12 cellular contexts compared by ENCODE assay signal in genomic region chr11:64238999-64239398, GRCh38. TPM values are rescaled to one million over a fixed set of nuclear protein-coding genes. Genes with fewer than 3 reads are reported as not detected.
DNase-seq lines count a peak whose midpoint lies in the region; ATAC-seq, FAIRE-seq and TF ChIP-seq lines count a peak whose summit lies in the region.
"Had no signal": no experiment of that assay in that cellular context is flagged by ENCODE, and none has a peak within 500 bp of the region (broad histone marks: within the 10 kb centered on the region; RNA-seq: fewer than 3 reads in every experiment).

No MANE protein-coding gene starts in this region.

- H3K4me2 ChIP-seq in astrocyte (ENCODE audit: low read length) (no peak overlapping the region), neural progenitor cell (no peak overlapping the region)

- FAIRE-seq in astrocyte (lab: Jason Lieb, UNC), result no peak
- FAIRE-seq: HTR-8/SVneo, TTC549 had no signal

- H3K27me3 ChIP-seq in CD8-positive, alpha-beta T cell (ENCODE audit: insufficient read depth, low read length), result no peaks in the 10 kb centered on the region
- H3K27me3 ChIP-seq in astrocyte (ENCODE audit: insufficient read depth, low read length) (no peaks in the 10 kb centered on the region), neural progenitor cell (peaks cover 14% of the 10 kb centered on the region)

- no peak overlapping the region for H3K9ac ChIP-seq in astrocyte (ENCODE audit: low read length)
- no peak overlapping the region for H3K9ac ChIP-seq in neural progenitor cell

- CTCF ChIA-PET in CD8-positive, alpha-beta T cell (lab: Charles Lee), result interaction anchor here (0.6 to 14.8 kb wide), 4 partner anchors 12 to 64 kb away, joined by 3 to 152 read pairs (median 26); partner anchors contain the start of genes CATSPERZ, ESRRA, FERMT3 and PLCB3
- CTCF ChIA-PET in HEK293T (lab: Yijun Ruan, JAX), result interaction anchor here (1.2 to 1.7 kb wide), 2 partner anchors 34 to 66 kb away, joined by 3 to 4 read pairs; partner anchors contain the start of gene ESRRA

- peaks cover 26% of the 10 kb centered on the region for H3K4me1 ChIP-seq in CD8-positive, alpha-beta T cell (ENCODE audit: insufficient read depth, low read length)
- H3K4me1 ChIP-seq in astrocyte (ENCODE audit: insufficient read depth, low read length) (peaks cover 36% of the 10 kb centered on the region), neural progenitor cell (peaks cover 4% of the 10 kb centered on the region)

- peaks cover 38% of the 10 kb centered on the region for H3K36me3 Mint-ChIP-seq in CD8-positive, alpha-beta T cell
- H3K36me3 Mint-ChIP-seq in astrocyte (ENCODE audit: low read depth, unreplicated experiment) (peaks cover 9% of the 10 kb centered on the region), neural progenitor cell (peaks cover 2% of the 10 kb centered on the region)

- peaks cover 31% of the 10 kb centered on the region for H3K79me2 ChIP-seq in astrocyte (ENCODE audit: insufficient read depth, low read length)
- peaks cover 11% of the 10 kb centered on the region for H3K79me2 ChIP-seq in neural progenitor cell (ENCODE audit: low read depth)

- intact Hi-C loops in CD8-positive, alpha-beta T cell (cut with DNase I, micrococcal nuclease), result no loop called here

- TF ChIP-seq POLR2A in NB4 (IDR thresholded peaks at IDR 0.05; ENCODE audit: extremely low read depth, insufficient read length), result no peak

- no peaks in the 10 kb centered on the region for H3K36me3 ChIP-seq in CD8-positive, alpha-beta T cell (ENCODE audit: insufficient read depth, low read length)
- peaks cover 14% of the 10 kb centered on the region for H3K36me3 ChIP-seq in astrocyte (ENCODE audit: insufficient read depth, low read length)
- no peaks in the 10 kb centered on the region for H3K36me3 ChIP-seq in neural progenitor cell

- POLR2A ChIA-PET in CD8-positive, alpha-beta T cell (lab: Charles Lee), result interaction anchor here (0.7 to 9.4 kb wide), 5 partner anchors 13 to 78 kb away, joined by 3 to 96 read pairs (median 4); partner anchors contain the start of genes FERMT3, NUDT22, PRDX5 and STIP1
- POLR2A ChIA-PET in HEK293T (lab: Yijun Ruan, JAX), result interaction anchor here (1.0 to 3.8 kb wide), 6 partner anchors 8 to 54 kb away, joined by 3 to 13 read pairs (median 4); partner anchors contain the start of genes NUDT22, PLCB3, PPP1R14B and STIP1

- H4K20me1 ChIP-seq in astrocyte (ENCODE audit: insufficient read depth, low read length), result peaks cover 26% of the 10 kb centered on the region
- H4K20me1 ChIP-seq in neural progenitor cell (ENCODE audit: low read depth), result peaks cover 13% of the 10 kb centered on the region

- H3K4me3 ChIP-seq in CD8-positive, alpha-beta T cell (ENCODE audit: low read depth, low read length), result no peak overlapping the region
- H3K4me3 ChIP-seq in NB4 (ENCODE audit: low read depth, low read length), result no peak overlapping the region
- no peak overlapping the region for H3K4me3 ChIP-seq in astrocyte (ENCODE audit: insufficient read depth, low read depth, low read length)
- no peak overlapping the region for H3K4me3 ChIP-seq in neural progenitor cell

- H3K4me1 Mint-ChIP-seq in CD8-positive, alpha-beta T cell (ENCODE audit: low read depth), result peaks cover 36% of the 10 kb centered on the region
- H3K4me1 Mint-ChIP-seq in astrocyte (ENCODE audit: low read depth, unreplicated experiment) (peaks cover 15% of the 10 kb centered on the region), neural progenitor cell (peaks cover 27% of the 10 kb centered on the region)

- H3K27ac ChIP-seq in CD8-positive, alpha-beta T cell (ENCODE audit: low read depth, low read length), result no peak overlapping the region
- no peak overlapping the region for H3K27ac ChIP-seq in astrocyte (ENCODE audit: low read depth, low read length)
- H3K27ac ChIP-seq in neural progenitor cell, result no peak overlapping the region

- peak overlapping the region; percentile 18 for H3K4me3 Mint-ChIP-seq in CD8-positive, alpha-beta T cell
- H3K4me3 Mint-ChIP-seq in astrocyte (ENCODE audit: unreplicated experiment) (peak overlapping the region; percentile 60), neural progenitor cell (peak overlapping the region; percentile 53)

- H3F3A ChIP-seq in neural progenitor cell (ENCODE audit: low read depth), result peaks cover 34% of the 10 kb centered on the region

- H3K27me3 Mint-ChIP-seq in CD8-positive, alpha-beta T cell (ENCODE audit: low read depth), result no peaks in the 10 kb centered on the region
- no peaks in the 10 kb centered on the region for H3K27me3 Mint-ChIP-seq in astrocyte (ENCODE audit: low read depth, unreplicated experiment)
- H3K27me3 Mint-ChIP-seq in neural progenitor cell (ENCODE audit: insufficient read depth, low read depth), result peaks cover 14% of the 10 kb centered on the region

- H3K9me3 ChIP-seq in CD8-positive, alpha-beta T cell (ENCODE audit: low read length), result no peaks in the 10 kb centered on the region
- no peaks in the 10 kb centered on the region for H3K9me3 ChIP-seq in astrocyte (ENCODE audit: insufficient read depth, low read depth, low read length)
- no peaks in the 10 kb centered on the region for H3K9me3 ChIP-seq in neural progenitor cell (ENCODE audit: low read depth)

- peak overlapping the region; percentile 60 for H3K27ac Mint-ChIP-seq in CD8-positive, alpha-beta T cell
- no peak overlapping the region for H3K27ac Mint-ChIP-seq in astrocyte (ENCODE audit: unreplicated experiment)
- no peak overlapping the region for H3K27ac Mint-ChIP-seq in neural progenitor cell

- H3K9me3 Mint-ChIP-seq in CD8-positive, alpha-beta T cell, result no peaks in the 10 kb centered on the region
- no peaks in the 10 kb centered on the region for H3K9me3 Mint-ChIP-seq in astrocyte (ENCODE audit: unreplicated experiment)
- H3K9me3 Mint-ChIP-seq in neural progenitor cell, result no peaks in the 10 kb centered on the region

- peak in 1 of 7 experiments; percentile 5 for DNase-seq in CD8-positive, alpha-beta T cell
- DNase-seq in NB4 (ENCODE audit: low read depth), result peak; percentile 47
- DNase-seq in astrocyte (ENCODE audit: low read depth), result no peak
- DNase-seq in neural progenitor cell (ENCODE audit: low spot score), result no peak
- no peak for DNase-seq in NCI-H526 treated with DMSO at 0.1 percent for 48 hours (lab: John Stamatoyannopoulos, UW)
- no peak for DNase-seq in HEK293T (ENCODE audit: extremely low spot score)
- DNase-seq: left colon, NCI-H226 had no signal

- no peak overlapping the region for H2AFZ ChIP-seq in astrocyte (ENCODE audit: low read depth, low read length)
- H2AFZ ChIP-seq in neural progenitor cell (replicated peaks), result no peak overlapping the region

- no peak for TF ChIP-seq CTCF in CD8-positive, alpha-beta T cell (IDR thresholded peaks at IDR 0.05)
- TF ChIP-seq CTCF in NB4 (IDR thresholded peaks at IDR 0.05; ENCODE audit: low read depth, low read length), result no peak
- TF ChIP-seq CTCF in astrocyte (IDR thresholded peaks at IDR 0.05; ENCODE audit: insufficient read depth, low read depth, low read length), result no peak
- TF ChIP-seq CTCF in neural progenitor cell (IDR thresholded peaks at IDR 0.05), result no peak

- no peak for ATAC-seq in CD8-positive, alpha-beta T cell
- ATAC-seq in HG03378 (IDR thresholded peaks at IDR 0.05; ENCODE audit: unreplicated experiment) (no peak), GM21447 (IDR thresholded peaks at IDR 0.05; ENCODE audit: unreplicated experiment) (no peak)
- ATAC-seq: left colon had no signal

TF ChIP-seq in HEK293T, 16 proteins besides CTCF, POLR2A, EP300 and RAD21:
- TF ChIP-seq SUZ12 (IDR thresholded peaks at IDR 0.05), result no peak
- no peak for TF ChIP-seq BHLHE40 (IDR thresholded peaks at IDR 0.05; ENCODE audit: borderline replicate concordance)
- TF ChIP-seq HDGF (IDR thresholded peaks at IDR 0.05; ENCODE audit: borderline replicate concordance), result no peak
- no peak for TF ChIP-seq CTBP1 (IDR thresholded peaks at IDR 0.05; ENCODE audit: borderline replicate concordance)
- TF ChIP-seq SP1 (IDR thresholded peaks at IDR 0.05), result no peak
- no peak for TF ChIP-seq ZNF384 (IDR thresholded peaks at IDR 0.05)
- no peak for TF ChIP-seq PKNOX1 (IDR thresholded peaks at IDR 0.05)
- no peak for TF ChIP-seq FOXM1 (IDR thresholded peaks at IDR 0.05; ENCODE audit: borderline replicate concordance)
- TF ChIP-seq TARDBP (IDR thresholded peaks at IDR 0.05), result no peak
- TF ChIP-seq LEF1 (IDR thresholded peaks at IDR 0.05; ENCODE audit: borderline replicate concordance), result no peak
- TF ChIP-seq ARNT (IDR thresholded peaks at IDR 0.05), result no peak
- TF ChIP-seq FOXK2 (IDR thresholded peaks at IDR 0.05), result no peak
- TF ChIP-seq L3MBTL2 (conservative IDR thresholded peaks at IDR 0.05), result no peak
- no peak for TF ChIP-seq ELF4 (IDR thresholded peaks at IDR 0.05)
- TF ChIP-seq NFRKB (IDR thresholded peaks at IDR 0.05), result no peak
- no peak for TF ChIP-seq FOXA1 (IDR thresholded peaks at IDR 0.05)

RNA-seq across cellular contexts. Expression of gene FKBP2, which starts 1.9 kb away (rescaled TPM):
- 10 to 100 TPM; 19.4 TPM for total RNA-seq in CD8-positive, alpha-beta T cell
- 41.5 and 45.6 TPM in 2 replicates for total RNA-seq in astrocyte
- total RNA-seq in neural progenitor cell (ENCODE audit: low replicate concordance), result 5.3 and 25.1 TPM in 2 replicates

RNA-seq across cellular contexts. Expression of gene VEGFB, which starts 4.6 kb away (rescaled TPM):
- total RNA-seq in CD8-positive, alpha-beta T cell, result 10 to 100 TPM; 33.6 to 40.0 TPM
- total RNA-seq in astrocyte (30.4 and 36.8 TPM in 2 replicates), neural progenitor cell (ENCODE audit: low replicate concordance) (2.3 and 6.8 TPM in 2 replicates)

RNA-seq across cellular contexts. Expression of gene PPP1R14B, which starts 7.7 kb away (rescaled TPM):
- 10 to 100 TPM; 25.7 to 30.8 TPM for total RNA-seq in CD8-positive, alpha-beta T cell
- total RNA-seq in astrocyte, result 338 and 370 TPM in 2 replicates
- total RNA-seq in neural progenitor cell (ENCODE audit: low replicate concordance), result 107 and 167 TPM in 2 replicates

RNA-seq across cellular contexts. Expression of gene DNAJC4, which starts 8.7 kb away (rescaled TPM):
- total RNA-seq in CD8-positive, alpha-beta T cell, result 10 to 100 TPM; 33.2 to 36.3 TPM
- total RNA-seq in astrocyte, result 23.8 and 25.7 TPM in 2 replicates
- 3.9 and 18.1 TPM in 2 replicates for total RNA-seq in neural progenitor cell (ENCODE audit: low replicate concordance)

RNA-seq across cellular contexts. Expression of gene PLCB3, which starts 12.3 kb away (rescaled TPM):
- total RNA-seq in CD8-positive, alpha-beta T cell, result 1 to 10 TPM; 2.1 to 2.4 TPM
- 48.7 and 50.9 TPM in 2 replicates for total RNA-seq in astrocyte
- total RNA-seq in neural progenitor cell (ENCODE audit: low replicate concordance), result 15.6 and 43.4 TPM in 2 replicates
